Comparison of ENCODE assay signal across 17 cellular contexts in genomic region chr10:133453516-133454203, GRCh38. TPM values are rescaled to one million over a fixed set of nuclear protein-coding genes. Genes with fewer than 3 reads are reported as not detected.
DNase-seq lines count a peak whose midpoint lies in the region; ATAC-seq and TF ChIP-seq lines count a peak whose summit lies in the region.
"Had no signal": no experiment of that assay in that cellular context is flagged by ENCODE, and none has a peak within 500 bp of the region (broad histone marks: within the 10 kb centered on the region; RNA-seq: fewer than 3 reads in every experiment).

TSS of gene SCART1 (plus strand) at chr10:133453945. CDS start at chr10:133453998, 53 bp downstream.

- no peaks in the 10 kb centered on the region for H3K9me3 ChIP-seq in HEK293 (ENCODE audit: control insufficient read depth, insufficient read depth, low read depth, low read length)
- no peaks in the 10 kb centered on the region for H3K9me3 ChIP-seq in osteoblast (ENCODE audit: low read depth, low read length)
- H3K9me3 ChIP-seq: HAP-1 had no signal

- H3K27me3 ChIP-seq in osteoblast (ENCODE audit: insufficient read depth, low read length) = no peaks in the 10 kb centered on the region

- H3K4me1 Mint-ChIP-seq in activated CD4-positive, alpha-beta memory T cell treated with anti-CD3 and anti-CD28 coated beads, Interleukin-2, amount 10 ng/mL, durations not matched to agents 7 days and 5 days = peaks cover 2% of the 10 kb centered on the region
- H3K4me1 Mint-ChIP-seq: IgD-negative memory B cell had no signal

- no peaks in the 10 kb centered on the region for H3K36me3 ChIP-seq in HEK293 (ENCODE audit: control insufficient read depth in 2 of 2, insufficient read depth in 1 of 2, low read length in 2 of 2)
- H3K36me3 ChIP-seq in osteoblast (ENCODE audit: insufficient read depth, low read length) = no peaks in the 10 kb centered on the region
- H3K36me3 ChIP-seq: HAP-1 had no signal

- no peaks in the 10 kb centered on the region for H3K4me1 ChIP-seq in HEK293 (ENCODE audit: control insufficient read depth, insufficient read depth, low read length)
- H3K4me1 ChIP-seq in osteoblast (ENCODE audit: insufficient read depth, low read length) = no peaks in the 10 kb centered on the region
- H3K4me1 ChIP-seq: HAP-1 had no signal

- H3K27me3 Mint-ChIP-seq in activated CD4-positive, alpha-beta memory T cell treated with anti-CD3 and anti-CD28 coated beads, Interleukin-2, amount 10 ng/mL, durations not matched to agents 7 days and 5 days = peaks cover 11% of the 10 kb centered on the region
- H3K27me3 Mint-ChIP-seq: IgD-negative memory B cell had no signal

- ATAC-seq in GM19463 (IDR thresholded peaks at IDR 0.05; ENCODE audit: unreplicated experiment) = no peak
- no peak for ATAC-seq in GM21717 (IDR thresholded peaks at IDR 0.05; ENCODE audit: unreplicated experiment)
- ATAC-seq: sciatic nerve had no signal

- CTCF ChIA-PET in HEK293 (lab: Yijun Ruan, JAX) = interaction anchor here (1.1 kb wide), 1 partner anchor 15 kb away, joined by 6 read pairs; no protein-coding TSS in a partner anchor
- CTCF ChIA-PET in activated CD4-positive, alpha-beta memory T cell treated with anti-CD3 and anti-CD28 coated beads, Interleukin-2, amount 10 ng/mL, durations not matched to agents 7 days and 5 days (lab: Charles Lee) = interaction anchor here (0.6 to 1.0 kb wide), 2 partner anchors 15 to 22 kb away, joined by 3 read pairs; no protein-coding TSS in a partner anchor

- H4K20me1 ChIP-seq in osteoblast (ENCODE audit: insufficient read depth, low read length) = no peaks in the 10 kb centered on the region

- H3K27ac ChIP-seq in HEK293 (ENCODE audit: extremely low read depth, low read depth, low read length) = no peak within 1 kb of the TSS
- H3K27ac ChIP-seq in osteoblast (ENCODE audit: low read depth, low read length) = no peak within 1 kb of the TSS
- H3K27ac ChIP-seq: 22Rv1 had no signal

- H3K4me3 Mint-ChIP-seq in activated CD4-positive, alpha-beta memory T cell treated with anti-CD3 and anti-CD28 coated beads, Interleukin-2, amount 10 ng/mL, durations not matched to agents 7 days and 5 days = peak within 1 kb of the TSS; percentile 32
- H3K4me3 Mint-ChIP-seq: memory B cell had no signal

- H3K36me3 Mint-ChIP-seq in activated CD4-positive, alpha-beta memory T cell treated with anti-CD3 and anti-CD28 coated beads, Interleukin-2, amount 10 ng/mL, durations not matched to agents 7 days and 5 days (ENCODE audit: low read depth) = peaks cover 7% of the 10 kb centered on the region

- no peak within 1 kb of the TSS for H3K4me3 ChIP-seq in HEK293 (ENCODE audit: low read depth, low read length)
- no peak within 1 kb of the TSS for H3K4me3 ChIP-seq in osteoblast (ENCODE audit: insufficient read depth, low read length)
- H3K4me3 ChIP-seq: HAP-1 had no signal

- peaks cover 8% of the 10 kb centered on the region for H3K9me3 Mint-ChIP-seq in activated CD4-positive, alpha-beta memory T cell treated with anti-CD3 and anti-CD28 coated beads, Interleukin-2, amount 10 ng/mL, durations not matched to agents 7 days and 5 days

- POLR2A ChIA-PET in HEK293 (lab: Yijun Ruan, JAX) = no interaction called here
- POLR2A ChIA-PET in activated CD4-positive, alpha-beta memory T cell treated with anti-CD3 and anti-CD28 coated beads, Interleukin-2, amount 10 ng/mL, durations not matched to agents 7 days and 5 days (lab: Charles Lee) = no interaction called here

- no peak within 1 kb of the TSS for H2AFZ ChIP-seq in osteoblast (ENCODE audit: low read length)

- TF ChIP-seq CTCF in HEK293 (tag by site-specific recombination; IDR thresholded peaks at IDR 0.05) (no peak), osteoblast (IDR thresholded peaks at IDR 0.05; ENCODE audit: extremely low read depth, low read depth, low read length) (no peak)

- no peaks in the 10 kb centered on the region for H3K79me2 ChIP-seq in osteoblast (ENCODE audit: insufficient read depth, low read length)

- H3K27ac Mint-ChIP-seq in activated CD4-positive, alpha-beta memory T cell treated with anti-CD3 and anti-CD28 coated beads, Interleukin-2, amount 10 ng/mL, durations not matched to agents 7 days and 5 days = no peak within 1 kb of the TSS
- H3K27ac Mint-ChIP-seq: IgD-negative memory B cell, memory B cell had no signal

- no peak within 1 kb of the TSS for H3K4me2 ChIP-seq in osteoblast (ENCODE audit: insufficient read depth, low read length)

- DNase-seq in NCI-H82 (lab: John Stamatoyannopoulos, UW) (peak; percentile 2), NCI-H82 treated with DMSO at 0.1 percent for 48 hours (lab: John Stamatoyannopoulos, UW; ENCODE audit: unreplicated experiment) (no peak), osteoblast (ENCODE audit: insufficient read length, low spot score, missing footprints) (peak; percentile 75), KG1 (lab: John Stamatoyannopoulos, UW) (no peak)
- peak; percentile 31 for DNase-seq in activated CD4-positive, alpha-beta memory T cell treated with anti-CD3 and anti-CD28 coated beads, Interleukin-2, amount 10 ng/mL, durations not matched to agents 7 days and 5 days
- DNase-seq: C1 segment of cervical spinal cord, NCI-H1092 treated with DMSO at 0.1 percent for 48 hours, SHP77 treated with DMSO at 0.1 percent for 48 hours, T-helper 9 cell had no signal

TF ChIP-seq in HEK293, 187 proteins besides CTCF, POLR2A, EP300 and RAD21:
- TF ChIP-seq ZNF544 (tag by site-specific recombination; IDR thresholded peaks at IDR 0.05) = no peak
- TF ChIP-seq ZFHX2 (tag by site-specific recombination; conservative IDR thresholded peaks at IDR 0.05) = peak; percentile 7; the same call in 1 of the 2 replicates
- TF ChIP-seq ZNF354C (tag by site-specific recombination; IDR thresholded peaks at IDR 0.05; ENCODE audit: borderline replicate concordance, low read depth) = no peak

RNA-seq across cellular contexts. Expression of gene SCART1, which starts in this region (rescaled TPM):
- 10 to 100 TPM; 15.3 to 15.4 TPM for total RNA-seq in activated CD4-positive, alpha-beta memory T cell treated with anti-CD3 and anti-CD28 coated beads, Interleukin-2, amount 10 ng/mL, durations not matched to agents 7 days and 5 days
- 5.1 and 5.6 TPM in 2 replicates for total RNA-seq in osteoblast

Comparison
In these comparisons a context has a peak if more than half of its experiments do, and no peak if none do; other contexts are left out.
1. DNase-seq: peak in NCI-H82 (single experiment), activated CD4-positive, alpha-beta memory T cell treated with anti-CD3 and anti-CD28 coated beads, Interleukin-2, amount 10 ng/mL, durations not matched to agents 7 days and 5 days (single experiment) and osteoblast (single experiment); none in NCI-H82 treated with DMSO at 0.1 percent for 48 hours (single experiment) and KG1 (single experiment).